22 cellular contexts compared by ENCODE assay signal in the genomic region with DNA sequence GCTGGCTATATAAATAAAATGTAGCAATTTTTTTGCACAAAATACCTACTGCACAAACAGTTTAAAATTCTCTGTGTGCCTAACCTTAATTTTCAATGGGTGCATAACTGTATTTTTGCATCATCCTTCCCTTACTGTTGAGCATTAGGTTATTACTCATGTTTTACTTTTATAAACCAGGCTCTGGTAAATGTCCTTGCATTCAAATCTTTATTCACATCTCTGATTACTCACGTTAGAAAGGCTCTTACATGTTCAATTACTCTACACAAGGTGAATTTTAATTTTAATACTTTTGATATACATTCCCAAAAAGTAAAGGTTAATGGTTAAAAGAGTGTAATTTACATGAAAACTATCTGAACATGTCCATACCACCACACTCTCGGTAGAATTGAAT.
DNase-seq lines count a peak whose midpoint lies in the region; ATAC-seq, FAIRE-seq and TF ChIP-seq lines count a peak whose summit lies in the region.
"Had no signal": no experiment of that assay in that cellular context is flagged by ENCODE, and none has a peak within 500 bp of the region (broad histone marks: within the 10 kb centered on the region; RNA-seq: fewer than 3 reads in every experiment).

No MANE protein-coding gene starts in this region.

- no peak for TF ChIP-seq EP300 in A549 (IDR thresholded peaks at IDR 0.05)

- H3K27me3 Mint-ChIP-seq in HFFc6 (ENCODE audit: insufficient read depth) (no peaks in the 10 kb centered on the region), progenitor cell of endocrine pancreas (no peaks in the 10 kb centered on the region)
- no peaks in the 10 kb centered on the region for H3K27me3 Mint-ChIP-seq in activated CD8-positive, alpha-beta memory T cell treated with anti-CD3 and anti-CD28 coated beads, Interleukin-2, amount 10 ng/mL, durations not matched to agents 7 days and 5 days
- H3K27me3 Mint-ChIP-seq: CD4-positive, alpha-beta T cell; CD8-positive, alpha-beta memory T cell had no signal

- peaks cover 65% of the 10 kb centered on the region for H3K4me1 Mint-ChIP-seq in HFFc6 (ENCODE audit: low read depth)
- no peaks in the 10 kb centered on the region for H3K4me1 Mint-ChIP-seq in progenitor cell of endocrine pancreas (ENCODE audit: low read depth)
- no peaks in the 10 kb centered on the region for H3K4me1 Mint-ChIP-seq in activated CD8-positive, alpha-beta memory T cell treated with anti-CD3 and anti-CD28 coated beads, Interleukin-2, amount 10 ng/mL, durations not matched to agents 7 days and 5 days
- H3K4me1 Mint-ChIP-seq: CD14-positive monocyte; CD8-positive, alpha-beta memory T cell had no signal

- no peak for TF ChIP-seq RAD21 in A549 (conservative IDR thresholded peaks at IDR 0.05 in 1 of 2, IDR thresholded peaks at IDR 0.05 in 1 of 2)

- H3K9me3 Mint-ChIP-seq in HFFc6, result no peaks in the 10 kb centered on the region
- peaks cover under 1% of the 10 kb centered on the region for H3K9me3 Mint-ChIP-seq in progenitor cell of endocrine pancreas (ENCODE audit: low read depth)
- peaks cover 2% of the 10 kb centered on the region for H3K9me3 Mint-ChIP-seq in activated CD8-positive, alpha-beta memory T cell treated with anti-CD3 and anti-CD28 coated beads, Interleukin-2, amount 10 ng/mL, durations not matched to agents 7 days and 5 days (ENCODE audit: low read depth)

- POLR2A ChIA-PET in A549 (lab: Yijun Ruan, JAX), result no interaction called here

- WGBS in A549 (ENCODE audit: missing lambda C conversion rate), result 69% methylated on average over 2 of the region's 2 CpGs

- TF ChIP-seq POLR2A in A549 (IDR thresholded peaks at IDR 0.05; ENCODE audit: low read length), result no peak

- no peak for TF ChIP-seq CTCF in A549 (IDR thresholded peaks at IDR 0.05)
- TF ChIP-seq CTCF in HFFc6 (IDR thresholded peaks at IDR 0.05), result no peak
- no peak for TF ChIP-seq CTCF in progenitor cell of endocrine pancreas (IDR thresholded peaks at IDR 0.05; ENCODE audit: unreplicated experiment)

- peak overlapping the region; percentile 66; the same call in 2 of the 3 replicates for H3K4me2 ChIP-seq in A549
- H3K4me2 ChIP-seq: BLaER1 treated with 17β-estradiol and CSF1 and Interleukin-3, amounts not matched to agents 10 nM and 100 nM had no signal

- H3K4me3 ChIP-seq in A549, result no peak overlapping the region
- H3K4me3 ChIP-seq: BLaER1 treated with 17β-estradiol and CSF1 and Interleukin-3, amounts not matched to agents 10 nM and 100 nM had no signal

- ATAC-seq in A549, result no peak
- no peak for ATAC-seq in SK-N-SH treated with all-trans-retinoic acid at 6 μM for 48 hours
- ATAC-seq in activated CD8-positive, alpha-beta memory T cell treated with anti-CD3 and anti-CD28 coated beads, Interleukin-2, amount 10 ng/mL, durations not matched to agents 7 days and 5 days, result no peak

- peaks cover 11% of the 10 kb centered on the region for H3K36me3 Mint-ChIP-seq in HFFc6 (ENCODE audit: low read depth)
- H3K36me3 Mint-ChIP-seq in progenitor cell of endocrine pancreas (ENCODE audit: insufficient read depth), result no peaks in the 10 kb centered on the region
- no peaks in the 10 kb centered on the region for H3K36me3 Mint-ChIP-seq in activated CD8-positive, alpha-beta memory T cell treated with anti-CD3 and anti-CD28 coated beads, Interleukin-2, amount 10 ng/mL, durations not matched to agents 7 days and 5 days
- H3K36me3 Mint-ChIP-seq: CD14-positive monocyte; CD8-positive, alpha-beta memory T cell had no signal

- CTCF ChIA-PET in A549 (lab: Yijun Ruan, JAX), result interaction anchor here (0.7 kb wide), 1 partner anchor 14 kb away, joined by 4 read pairs; no protein-coding TSS in a partner anchor
- CTCF ChIA-PET in activated CD8-positive, alpha-beta memory T cell treated with anti-CD3 and anti-CD28 coated beads, Interleukin-2, amount 10 ng/mL, durations not matched to agents 7 days and 5 days (lab: Charles Lee), result no interaction called here

- FAIRE-seq in A549 (lab: Jason Lieb, UNC), result no peak
- FAIRE-seq: D721Med, G401.6, GM12892, H1 had no signal

- DNase-seq in A549 (ENCODE audit: low read depth in 1 of 2, low spot score in 1 of 2), result no peak
- DNase-seq in HFFc6, result no peak
- DNase-seq in progenitor cell of endocrine pancreas (ENCODE audit: low spot score, unreplicated experiment), result no peak
- no peak for DNase-seq in NCI-H510A (lab: John Stamatoyannopoulos, UW)
- no peak for DNase-seq in activated CD8-positive, alpha-beta memory T cell treated with anti-CD3 and anti-CD28 coated beads, Interleukin-2, amount 10 ng/mL, durations not matched to agents 7 days and 5 days
- DNase-seq: ACHN; AML-193; BE2C; CD4-positive, alpha-beta T cell; CD8-positive, alpha-beta memory T cell; DMS 273 treated with DMSO at 0.1 percent for 48 hours; DMS79 treated with DMSO at 0.1 percent for 48 hours; H7; HCEC 1CT had no signal

- H3K4me3 Mint-ChIP-seq in HFFc6, result no peak overlapping the region
- no peak overlapping the region for H3K4me3 Mint-ChIP-seq in progenitor cell of endocrine pancreas (ENCODE audit: low read depth)
- no peak overlapping the region for H3K4me3 Mint-ChIP-seq in activated CD8-positive, alpha-beta memory T cell treated with anti-CD3 and anti-CD28 coated beads, Interleukin-2, amount 10 ng/mL, durations not matched to agents 7 days and 5 days
- H3K4me3 Mint-ChIP-seq: CD14-positive monocyte; CD4-positive, alpha-beta T cell; CD8-positive, alpha-beta memory T cell had no signal

- H3K27ac Mint-ChIP-seq in HFFc6, result 0 out of 2 replicates have a peak overlapping the region, but pooled peaks have one; percentile 80
- no peak overlapping the region for H3K27ac Mint-ChIP-seq in progenitor cell of endocrine pancreas
- no peak overlapping the region for H3K27ac Mint-ChIP-seq in activated CD8-positive, alpha-beta memory T cell treated with anti-CD3 and anti-CD28 coated beads, Interleukin-2, amount 10 ng/mL, durations not matched to agents 7 days and 5 days
- H3K27ac Mint-ChIP-seq: CD14-positive monocyte; CD4-positive, alpha-beta T cell; CD8-positive, alpha-beta memory T cell had no signal

- H3K9me3 ChIP-seq in A549, result no peaks in the 10 kb centered on the region
- H3K9me3 ChIP-seq: BE2C had no signal

- H3K4me1 ChIP-seq in A549, result peaks cover 33% of the 10 kb centered on the region
- H3K4me1 ChIP-seq: BE2C; BLaER1 treated with 17β-estradiol and CSF1 and Interleukin-3, amounts not matched to agents 10 nM and 100 nM had no signal

- no peak overlapping the region; a peak in 2 of 6 replicates for H3K27ac ChIP-seq in A549
- H3K27ac ChIP-seq: 22Rv1; BLaER1 treated with 17β-estradiol and CSF1 and Interleukin-3, amounts not matched to agents 10 nM and 100 nM had no signal

TF ChIP-seq in A549, 52 proteins besides CTCF, POLR2A, EP300 and RAD21 (continues in another document):
- TF ChIP-seq, protein P1, sequence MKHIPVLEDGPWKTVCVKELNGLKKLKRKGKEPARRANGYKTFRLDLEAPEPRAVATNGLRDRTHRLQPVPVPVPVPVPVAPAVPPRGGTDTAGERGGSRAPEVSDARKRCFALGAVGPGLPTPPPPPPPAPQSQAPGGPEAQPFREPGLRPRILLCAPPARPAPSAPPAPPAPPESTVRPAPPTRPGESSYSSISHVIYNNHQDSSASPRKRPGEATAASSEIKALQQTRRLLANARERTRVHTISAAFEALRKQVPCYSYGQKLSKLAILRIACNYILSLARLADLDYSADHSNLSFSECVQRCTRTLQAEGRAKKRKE (CRISPR knock-in tag; IDR thresholded peaks at IDR 0.05; ENCODE audit: low read depth), result no peak
- TF ChIP-seq POLR2AphosphoS2 (conservative IDR thresholded peaks at IDR 0.05; ENCODE audit: low read length) (no peak), CHD2 (IDR thresholded peaks at IDR 0.05; ENCODE audit: low read length, partially characterized antibody) (no peak)
- TF ChIP-seq, protein P2, sequence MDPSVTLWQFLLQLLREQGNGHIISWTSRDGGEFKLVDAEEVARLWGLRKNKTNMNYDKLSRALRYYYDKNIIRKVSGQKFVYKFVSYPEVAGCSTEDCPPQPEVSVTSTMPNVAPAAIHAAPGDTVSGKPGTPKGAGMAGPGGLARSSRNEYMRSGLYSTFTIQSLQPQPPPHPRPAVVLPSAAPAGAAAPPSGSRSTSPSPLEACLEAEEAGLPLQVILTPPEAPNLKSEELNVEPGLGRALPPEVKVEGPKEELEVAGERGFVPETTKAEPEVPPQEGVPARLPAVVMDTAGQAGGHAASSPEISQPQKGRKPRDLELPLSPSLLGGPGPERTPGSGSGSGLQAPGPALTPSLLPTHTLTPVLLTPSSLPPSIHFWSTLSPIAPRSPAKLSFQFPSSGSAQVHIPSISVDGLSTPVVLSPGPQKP (IDR thresholded peaks at IDR 0.05; ENCODE audit: low read depth, low read length), result no peak

TF ChIP-seq in SK-N-SH treated with all-trans-retinoic acid at 6 μM for 48 hours, 23 proteins besides CTCF, POLR2A, EP300 and RAD21:
- TF ChIP-seq TCF4 (CRISPR knock-in tag; IDR thresholded peaks at IDR 0.05; ENCODE audit: borderline replicate concordance) (no peak), ISL1 (CRISPR knock-in tag; IDR thresholded peaks at IDR 0.05) (peak; percentile 48), TOX (CRISPR knock-in tag; IDR thresholded peaks at IDR 0.05; ENCODE audit: borderline replicate concordance) (no peak)
